ENCODE assay signal across 1 cellular context in the genomic region with DNA sequence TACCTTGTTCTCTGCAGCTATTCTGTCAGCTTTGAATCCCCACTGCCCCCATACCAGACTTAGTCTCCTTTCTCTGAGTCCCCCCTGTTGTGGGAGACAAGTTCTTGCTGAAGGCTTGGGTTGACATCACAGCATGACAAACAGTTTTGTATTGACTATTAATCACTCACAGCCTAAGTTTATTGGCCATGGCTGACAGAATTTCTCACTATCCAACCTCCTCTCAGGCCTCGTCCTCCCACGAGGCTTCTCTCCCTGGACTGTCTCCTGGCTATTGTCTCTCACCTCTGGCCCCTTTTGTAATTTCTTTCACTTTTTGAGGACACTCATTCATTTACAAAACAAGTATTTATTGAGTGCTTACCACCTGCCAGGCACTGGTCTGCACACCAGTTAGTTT.
TF ChIP-seq lines count a peak whose summit lies in the region.

No MANE protein-coding gene starts in this region.

TF ChIP-seq in WTC11, 78 proteins besides CTCF, POLR2A, EP300 and RAD21 (continued from another document):
- TF ChIP-seq MYBL2 (CRISPR knock-in tag; IDR thresholded peaks at IDR 0.05) (no peak), RELA (CRISPR knock-in tag; IDR thresholded peaks at IDR 0.05; ENCODE audit: borderline replicate concordance) (no peak), ZNF138 (CRISPR knock-in tag; conservative IDR thresholded peaks at IDR 0.05) (no peak), SP1 (CRISPR knock-in tag; conservative IDR thresholded peaks at IDR 0.05) (peak; percentile 51), KAT7 (CRISPR knock-in tag; IDR thresholded peaks at IDR 0.05; ENCODE audit: borderline replicate concordance) (no peak), ZNF121 (CRISPR knock-in tag; IDR thresholded peaks at IDR 0.05) (no peak), ZNF232 (CRISPR knock-in tag; IDR thresholded peaks at IDR 0.05) (no peak), JUN (CRISPR knock-in tag; IDR thresholded peaks at IDR 0.05) (no peak), CREM (CRISPR knock-in tag; IDR thresholded peaks at IDR 0.05) (no peak), ETV6 (CRISPR knock-in tag; IDR thresholded peaks at IDR 0.05) (peak; percentile 33; the same call in 1 of the 2 replicates), IRF2 (CRISPR knock-in tag; IDR thresholded peaks at IDR 0.05; ENCODE audit: borderline replicate concordance, low read depth) (no peak), FOXK1 (CRISPR knock-in tag; IDR thresholded peaks at IDR 0.05) (peak; percentile 57; the same call in 1 of the 2 replicates), TEAD1 (CRISPR knock-in tag; IDR thresholded peaks at IDR 0.05) (peak; percentile 46; the same call in 1 of the 2 replicates), GRHL2 (CRISPR knock-in tag; IDR thresholded peaks at IDR 0.05; ENCODE audit: insufficient replicate concordance, severe bottlenecking) (no peak), GABPB1 (CRISPR knock-in tag; IDR thresholded peaks at IDR 0.05) (no peak)
- TF ChIP-seq, protein P1, sequence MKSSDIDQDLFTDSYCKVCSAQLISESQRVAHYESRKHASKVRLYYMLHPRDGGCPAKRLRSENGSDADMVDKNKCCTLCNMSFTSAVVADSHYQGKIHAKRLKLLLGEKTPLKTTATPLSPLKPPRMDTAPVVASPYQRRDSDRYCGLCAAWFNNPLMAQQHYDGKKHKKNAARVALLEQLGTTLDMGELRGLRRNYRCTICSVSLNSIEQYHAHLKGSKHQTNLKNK (CRISPR knock-in tag; IDR thresholded peaks at IDR 0.05), result no peak
- TF ChIP-seq, protein P2, sequence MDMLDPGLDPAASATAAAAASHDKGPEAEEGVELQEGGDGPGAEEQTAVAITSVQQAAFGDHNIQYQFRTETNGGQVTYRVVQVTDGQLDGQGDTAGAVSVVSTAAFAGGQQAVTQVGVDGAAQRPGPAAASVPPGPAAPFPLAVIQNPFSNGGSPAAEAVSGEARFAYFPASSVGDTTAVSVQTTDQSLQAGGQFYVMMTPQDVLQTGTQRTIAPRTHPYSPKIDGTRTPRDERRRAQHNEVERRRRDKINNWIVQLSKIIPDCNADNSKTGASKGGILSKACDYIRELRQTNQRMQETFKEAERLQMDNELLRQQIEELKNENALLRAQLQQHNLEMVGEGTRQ (CRISPR knock-in tag; IDR thresholded peaks at IDR 0.05), result no peak
- TF ChIP-seq, protein P3, sequence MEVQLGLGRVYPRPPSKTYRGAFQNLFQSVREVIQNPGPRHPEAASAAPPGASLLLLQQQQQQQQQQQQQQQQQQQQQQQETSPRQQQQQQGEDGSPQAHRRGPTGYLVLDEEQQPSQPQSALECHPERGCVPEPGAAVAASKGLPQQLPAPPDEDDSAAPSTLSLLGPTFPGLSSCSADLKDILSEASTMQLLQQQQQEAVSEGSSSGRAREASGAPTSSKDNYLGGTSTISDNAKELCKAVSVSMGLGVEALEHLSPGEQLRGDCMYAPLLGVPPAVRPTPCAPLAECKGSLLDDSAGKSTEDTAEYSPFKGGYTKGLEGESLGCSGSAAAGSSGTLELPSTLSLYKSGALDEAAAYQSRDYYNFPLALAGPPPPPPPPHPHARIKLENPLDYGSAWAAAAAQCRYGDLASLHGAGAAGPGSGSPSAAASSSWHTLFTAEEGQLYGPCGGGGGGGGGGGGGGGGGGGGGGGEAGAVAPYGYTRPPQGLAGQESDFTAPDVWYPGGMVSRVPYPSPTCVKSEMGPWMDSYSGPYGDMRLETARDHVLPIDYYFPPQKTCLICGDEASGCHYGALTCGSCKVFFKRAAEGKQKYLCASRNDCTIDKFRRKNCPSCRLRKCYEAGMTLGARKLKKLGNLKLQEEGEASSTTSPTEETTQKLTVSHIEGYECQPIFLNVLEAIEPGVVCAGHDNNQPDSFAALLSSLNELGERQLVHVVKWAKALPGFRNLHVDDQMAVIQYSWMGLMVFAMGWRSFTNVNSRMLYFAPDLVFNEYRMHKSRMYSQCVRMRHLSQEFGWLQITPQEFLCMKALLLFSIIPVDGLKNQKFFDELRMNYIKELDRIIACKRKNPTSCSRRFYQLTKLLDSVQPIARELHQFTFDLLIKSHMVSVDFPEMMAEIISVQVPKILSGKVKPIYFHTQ (CRISPR knock-in tag; IDR thresholded peaks at IDR 0.05), result no peak
- TF ChIP-seq, protein P4, sequence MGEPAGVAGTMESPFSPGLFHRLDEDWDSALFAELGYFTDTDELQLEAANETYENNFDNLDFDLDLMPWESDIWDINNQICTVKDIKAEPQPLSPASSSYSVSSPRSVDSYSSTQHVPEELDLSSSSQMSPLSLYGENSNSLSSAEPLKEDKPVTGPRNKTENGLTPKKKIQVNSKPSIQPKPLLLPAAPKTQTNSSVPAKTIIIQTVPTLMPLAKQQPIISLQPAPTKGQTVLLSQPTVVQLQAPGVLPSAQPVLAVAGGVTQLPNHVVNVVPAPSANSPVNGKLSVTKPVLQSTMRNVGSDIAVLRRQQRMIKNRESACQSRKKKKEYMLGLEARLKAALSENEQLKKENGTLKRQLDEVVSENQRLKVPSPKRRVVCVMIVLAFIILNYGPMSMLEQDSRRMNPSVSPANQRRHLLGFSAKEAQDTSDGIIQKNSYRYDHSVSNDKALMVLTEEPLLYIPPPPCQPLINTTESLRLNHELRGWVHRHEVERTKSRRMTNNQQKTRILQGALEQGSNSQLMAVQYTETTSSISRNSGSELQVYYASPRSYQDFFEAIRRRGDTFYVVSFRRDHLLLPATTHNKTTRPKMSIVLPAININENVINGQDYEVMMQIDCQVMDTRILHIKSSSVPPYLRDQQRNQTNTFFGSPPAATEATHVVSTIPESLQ (CRISPR knock-in tag; IDR thresholded peaks at IDR 0.05), result no peak
- TF ChIP-seq, protein P5, sequence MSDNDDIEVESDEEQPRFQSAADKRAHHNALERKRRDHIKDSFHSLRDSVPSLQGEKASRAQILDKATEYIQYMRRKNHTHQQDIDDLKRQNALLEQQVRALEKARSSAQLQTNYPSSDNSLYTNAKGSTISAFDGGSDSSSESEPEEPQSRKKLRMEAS (CRISPR knock-in tag; IDR thresholded peaks at IDR 0.05), result peak; percentile 61; the same call in 1 of the 2 replicates
- TF ChIP-seq, protein P6, sequence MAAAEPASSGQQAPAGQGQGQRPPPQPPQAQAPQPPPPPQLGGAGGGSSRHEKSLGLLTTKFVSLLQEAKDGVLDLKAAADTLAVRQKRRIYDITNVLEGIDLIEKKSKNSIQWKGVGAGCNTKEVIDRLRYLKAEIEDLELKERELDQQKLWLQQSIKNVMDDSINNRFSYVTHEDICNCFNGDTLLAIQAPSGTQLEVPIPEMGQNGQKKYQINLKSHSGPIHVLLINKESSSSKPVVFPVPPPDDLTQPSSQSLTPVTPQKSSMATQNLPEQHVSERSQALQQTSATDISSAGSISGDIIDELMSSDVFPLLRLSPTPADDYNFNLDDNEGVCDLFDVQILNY (CRISPR knock-in tag; IDR thresholded peaks at IDR 0.05), result no peak
- TF ChIP-seq, protein P7, sequence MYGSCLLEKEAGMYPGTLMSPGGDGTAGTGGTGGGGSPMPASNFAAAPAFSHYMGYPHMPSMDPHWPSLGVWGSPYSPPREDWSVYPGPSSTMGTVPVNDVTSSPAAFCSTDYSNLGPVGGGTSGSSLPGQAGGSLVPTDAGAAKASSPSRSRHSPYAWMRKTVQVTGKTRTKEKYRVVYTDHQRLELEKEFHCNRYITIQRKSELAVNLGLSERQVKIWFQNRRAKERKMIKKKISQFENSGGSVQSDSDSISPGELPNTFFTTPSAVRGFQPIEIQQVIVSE (CRISPR knock-in tag; IDR thresholded peaks at IDR 0.05; ENCODE audit: borderline replicate concordance), result no peak
- TF ChIP-seq, protein P8, sequence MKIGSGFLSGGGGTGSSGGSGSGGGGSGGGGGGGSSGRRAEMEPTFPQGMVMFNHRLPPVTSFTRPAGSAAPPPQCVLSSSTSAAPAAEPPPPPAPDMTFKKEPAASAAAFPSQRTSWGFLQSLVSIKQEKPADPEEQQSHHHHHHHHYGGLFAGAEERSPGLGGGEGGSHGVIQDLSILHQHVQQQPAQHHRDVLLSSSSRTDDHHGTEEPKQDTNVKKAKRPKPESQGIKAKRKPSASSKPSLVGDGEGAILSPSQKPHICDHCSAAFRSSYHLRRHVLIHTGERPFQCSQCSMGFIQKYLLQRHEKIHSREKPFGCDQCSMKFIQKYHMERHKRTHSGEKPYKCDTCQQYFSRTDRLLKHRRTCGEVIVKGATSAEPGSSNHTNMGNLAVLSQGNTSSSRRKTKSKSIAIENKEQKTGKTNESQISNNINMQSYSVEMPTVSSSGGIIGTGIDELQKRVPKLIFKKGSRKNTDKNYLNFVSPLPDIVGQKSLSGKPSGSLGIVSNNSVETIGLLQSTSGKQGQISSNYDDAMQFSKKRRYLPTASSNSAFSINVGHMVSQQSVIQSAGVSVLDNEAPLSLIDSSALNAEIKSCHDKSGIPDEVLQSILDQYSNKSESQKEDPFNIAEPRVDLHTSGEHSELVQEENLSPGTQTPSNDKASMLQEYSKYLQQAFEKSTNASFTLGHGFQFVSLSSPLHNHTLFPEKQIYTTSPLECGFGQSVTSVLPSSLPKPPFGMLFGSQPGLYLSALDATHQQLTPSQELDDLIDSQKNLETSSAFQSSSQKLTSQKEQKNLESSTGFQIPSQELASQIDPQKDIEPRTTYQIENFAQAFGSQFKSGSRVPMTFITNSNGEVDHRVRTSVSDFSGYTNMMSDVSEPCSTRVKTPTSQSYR (CRISPR knock-in tag; IDR thresholded peaks at IDR 0.05), result no peak
